In the genomic region with DNA sequence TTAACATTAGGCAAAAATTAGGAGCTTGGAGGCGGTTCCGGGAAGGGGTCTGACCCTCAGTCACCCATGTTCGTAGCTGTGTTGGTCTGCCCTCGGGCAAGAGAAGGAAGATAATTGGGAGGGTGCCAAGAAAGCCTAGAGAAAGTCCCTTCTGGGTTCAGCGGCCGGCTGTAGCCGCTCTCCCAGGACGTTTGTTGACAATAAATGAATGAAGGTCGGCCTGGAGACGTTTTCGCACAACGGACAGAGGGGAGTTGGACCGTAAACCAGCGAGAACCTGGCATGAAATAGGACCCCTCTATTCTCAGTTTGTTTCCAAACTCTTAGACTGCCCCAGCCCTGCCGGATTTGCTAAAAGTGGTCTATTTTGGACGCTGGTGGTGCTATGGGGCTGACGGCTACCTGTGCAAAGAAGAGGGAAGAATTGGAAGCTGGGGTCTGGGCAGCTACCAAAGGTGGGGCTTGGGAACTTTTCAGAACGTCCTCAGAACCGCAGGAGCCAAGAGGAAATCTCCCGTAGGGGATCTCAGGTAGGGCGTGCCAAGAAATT, we compare ENCODE assay signal across 4 cellular contexts. TPM values are rescaled to one million over a fixed set of nuclear protein-coding genes. Genes with fewer than 3 reads are reported as not detected.
"Had no signal": no experiment of that assay in that cellular context is flagged by ENCODE, and none has a peak within 500 bp of the region (broad histone marks: within the 10 kb centered on the region; RNA-seq: fewer than 3 reads in every experiment).

No MANE protein-coding gene starts in this region.

RNA-seq across cellular contexts. Expression of gene FOXD4L6, which starts 3.3 kb away (rescaled TPM):
- total RNA-seq: HT-29 had no signal
- polyA plus RNA-seq: GM23248, H1, IgD-negative memory B cell had no signal
